Comparison of ENCODE assay signal across 8 cellular contexts in the genomic region with DNA sequence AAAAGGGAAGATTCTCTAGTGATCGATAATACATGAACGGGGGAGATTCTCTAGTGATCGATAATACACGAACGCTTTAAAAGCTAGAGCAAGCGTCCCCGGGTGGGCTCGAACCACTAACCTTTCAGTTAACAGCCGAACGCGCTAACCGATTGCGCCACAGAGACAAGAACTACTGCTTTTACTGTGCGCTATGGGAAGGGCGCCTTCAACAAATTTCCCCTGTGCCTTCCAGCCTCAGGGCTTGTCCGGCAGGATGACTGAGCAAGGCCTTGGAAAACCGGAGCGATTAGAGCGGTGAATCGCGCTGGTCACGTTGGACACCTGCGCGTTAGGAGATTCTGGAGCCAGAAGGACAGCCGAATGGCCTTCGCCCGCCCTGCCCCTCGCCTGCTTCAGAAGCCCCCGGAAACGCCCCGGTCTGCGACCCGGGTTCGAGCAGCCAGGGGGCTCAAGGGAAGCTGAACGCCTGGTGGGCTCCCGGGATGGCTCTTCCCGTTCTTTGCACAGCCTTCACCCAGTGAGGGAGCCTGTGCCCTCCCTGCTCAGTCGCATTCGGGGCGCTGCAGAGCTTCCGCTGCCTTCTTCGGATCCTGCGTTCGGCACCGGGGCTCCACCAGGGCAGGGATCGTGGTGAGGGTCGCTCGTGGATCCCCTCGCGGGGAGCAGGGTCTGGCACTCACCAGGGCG.
DNase-seq lines count a peak whose midpoint lies in the region; ATAC-seq and TF ChIP-seq lines count a peak whose summit lies in the region.
"Not testable (repeated sequence)": the region's sequence is repeated elsewhere in the genome, so short reads cannot be mapped to it uniquely, and the experiment has no call there.

No MANE protein-coding gene starts in this region.

- not testable (repeated sequence) for H3K36me3 Mint-ChIP-seq in WTC11; activated naive CD4-positive, alpha-beta T cell treated with anti-CD3 and anti-CD28 coated beads, Interleukin-2, amount 10 ng/mL, durations not matched to agents 7 days and 5 days; dendritic cell treated with granulocyte-macrophage colony-stimulating factor and Interleukin-4, amounts not matched to agents 40 ng/mL and 50 ng/mL, for 4 days (ENCODE audit: low read depth); memory B cell

- not testable (repeated sequence) for H3K9me3 Mint-ChIP-seq in WTC11; activated naive CD4-positive, alpha-beta T cell treated with anti-CD3 and anti-CD28 coated beads, Interleukin-2, amount 10 ng/mL, durations not matched to agents 7 days and 5 days; dendritic cell treated with granulocyte-macrophage colony-stimulating factor and Interleukin-4, amounts not matched to agents 40 ng/mL and 50 ng/mL, for 4 days; memory B cell

- peak overlapping the region; percentile 88 for H3K4me3 Mint-ChIP-seq in WTC11
- peak overlapping the region; percentile 66 for H3K4me3 Mint-ChIP-seq in activated naive CD4-positive, alpha-beta T cell treated with anti-CD3 and anti-CD28 coated beads, Interleukin-2, amount 10 ng/mL, durations not matched to agents 7 days and 5 days
- peak overlapping the region; percentile 78 for H3K4me3 Mint-ChIP-seq in dendritic cell treated with granulocyte-macrophage colony-stimulating factor and Interleukin-4, amounts not matched to agents 40 ng/mL and 50 ng/mL, for 4 days
- H3K4me3 Mint-ChIP-seq in memory B cell, result peak overlapping the region; percentile 69

- intact Hi-C loops in dendritic cell treated with granulocyte-macrophage colony-stimulating factor and Interleukin-4, amounts not matched to agents 40 ng/mL and 50 ng/mL, for 4 days (cut with micrococcal nuclease), result not testable (repeated sequence)

- TF ChIP-seq CTCF in WTC11 (IDR thresholded peaks at IDR 0.05); cardiac muscle cell (IDR thresholded peaks at IDR 0.05; ENCODE audit: low read depth, low read length); upper lobe of left lung (IDR thresholded peaks at IDR 0.05): not testable (repeated sequence)

- CTCF ChIA-PET in WTC11 (lab: Charles Lee); activated naive CD4-positive, alpha-beta T cell treated with anti-CD3 and anti-CD28 coated beads, Interleukin-2, amount 10 ng/mL, durations not matched to agents 7 days and 5 days (lab: Charles Lee): not testable (repeated sequence)

- POLR2A ChIA-PET in WTC11 (lab: Charles Lee), result not testable (repeated sequence)

- H3K9me3 ChIP-seq in cardiac muscle cell (ENCODE audit: low read depth); upper lobe of left lung: not testable (repeated sequence)

- not testable (repeated sequence) for H3K27me3 Mint-ChIP-seq in WTC11 (ENCODE audit: low read depth); memory B cell
- peaks cover 17% of the 10 kb centered on the region for H3K27me3 Mint-ChIP-seq in activated naive CD4-positive, alpha-beta T cell treated with anti-CD3 and anti-CD28 coated beads, Interleukin-2, amount 10 ng/mL, durations not matched to agents 7 days and 5 days
- peaks cover 12% of the 10 kb centered on the region for H3K27me3 Mint-ChIP-seq in dendritic cell treated with granulocyte-macrophage colony-stimulating factor and Interleukin-4, amounts not matched to agents 40 ng/mL and 50 ng/mL, for 4 days

- H3K27me3 ChIP-seq in H7 (ENCODE audit: control insufficient read depth, insufficient read depth, low read length); cardiac muscle cell; upper lobe of left lung: not testable (repeated sequence)

- not testable (repeated sequence) for DNase-seq in H7; memory B cell (ENCODE audit: low spot score in 2 of 2); skeletal muscle cell (ENCODE audit: low read depth)
- DNase-seq in WTC11 (ENCODE audit: low spot score), result peak; percentile 73
- DNase-seq in activated naive CD4-positive, alpha-beta T cell treated with anti-CD3 and anti-CD28 coated beads, Interleukin-2, amount 10 ng/mL, durations not matched to agents 7 days and 5 days, result peak; percentile 38
- DNase-seq in cardiac muscle cell (ENCODE audit: low read depth in 1 of 2, low spot score in 1 of 2), result peak; percentile 21 to 25
- DNase-seq in upper lobe of left lung, result peak in 1 of 2 donors; percentile 66

- H3K27ac ChIP-seq in cardiac muscle cell, upper lobe of left lung: not testable (repeated sequence)

- ATAC-seq in WTC11, result peak; percentile 78
- not testable (repeated sequence) for ATAC-seq in memory B cell (ENCODE audit: low read depth); upper lobe of left lung (ENCODE audit: low FRiP score in 2 of 2)

- not testable (repeated sequence) for H3K4me1 ChIP-seq in cardiac muscle cell (ENCODE audit: low read depth); upper lobe of left lung

- not testable (repeated sequence) for H3K4me1 Mint-ChIP-seq in WTC11; activated naive CD4-positive, alpha-beta T cell treated with anti-CD3 and anti-CD28 coated beads, Interleukin-2, amount 10 ng/mL, durations not matched to agents 7 days and 5 days; dendritic cell treated with granulocyte-macrophage colony-stimulating factor and Interleukin-4, amounts not matched to agents 40 ng/mL and 50 ng/mL, for 4 days (ENCODE audit: low read depth); memory B cell

- H3K36me3 ChIP-seq in H7 (replicated peaks; ENCODE audit: control insufficient read depth, insufficient read depth, low read length); cardiac muscle cell; upper lobe of left lung: not testable (repeated sequence)

- H3K4me3 ChIP-seq in H7 (ENCODE audit: insufficient read depth, low read depth, low read length), result peak overlapping the region; percentile 41
- peak overlapping the region; percentile 31 for H3K4me3 ChIP-seq in cardiac muscle cell
- H3K4me3 ChIP-seq in skeletal muscle cell (ENCODE audit: low read depth, low read length), result peak overlapping the region; percentile 37
- H3K4me3 ChIP-seq in upper lobe of left lung, result peak overlapping the region in 3 of 4 donors; percentile 25 to 43 (median 37)

- peak overlapping the region; percentile 85 for H3K27ac Mint-ChIP-seq in WTC11
- H3K27ac Mint-ChIP-seq in activated naive CD4-positive, alpha-beta T cell treated with anti-CD3 and anti-CD28 coated beads, Interleukin-2, amount 10 ng/mL, durations not matched to agents 7 days and 5 days; memory B cell: not testable (repeated sequence)
- peak overlapping the region; percentile 78 for H3K27ac Mint-ChIP-seq in dendritic cell treated with granulocyte-macrophage colony-stimulating factor and Interleukin-4, amounts not matched to agents 40 ng/mL and 50 ng/mL, for 4 days

- TF ChIP-seq POLR2A in upper lobe of left lung (IDR thresholded peaks at IDR 0.05), result not testable (repeated sequence)

- WGBS in upper lobe of left lung, 2 donors, result no CpG with 5 or more reads among the region's 51 CpGs

- not testable (repeated sequence) for TF ChIP-seq EP300 in upper lobe of left lung (IDR thresholded peaks at IDR 0.05)

TF ChIP-seq in WTC11, 78 proteins besides CTCF, POLR2A, EP300 and RAD21:
- 0 out of 2 replicates have a peak, but pooled peaks have one; percentile 39 for TF ChIP-seq HMGXB4 (CRISPR knock-in tag; IDR thresholded peaks at IDR 0.05)
